22 cellular contexts compared by ENCODE assay signal in genomic region chr10:130579913-130580312, GRCh38.
"Had no signal": no experiment of that assay in that cellular context is flagged by ENCODE, and none has a peak within 500 bp of the region (broad histone marks: within the 10 kb centered on the region; RNA-seq: fewer than 3 reads in every experiment).

No MANE protein-coding gene starts in this region.

- H3K36me3 Mint-ChIP-seq: T-cell had no signal

- H3K4me2 ChIP-seq: SK-N-SH had no signal

- H3K36me3 ChIP-seq: MG63 had no signal

- ATAC-seq: Panc1, PC-3, T-cell had no signal

- H3K27ac ChIP-seq: RWPE1 had no signal

- H3K4me1 Mint-ChIP-seq: T-cell had no signal

- H3K4me3 Mint-ChIP-seq: T-cell had no signal

- DNase-seq: KBM-7, MG63, NCI-H1092, NCI-H1105 treated with DMSO at 0.1 percent for 48 hours, NCI-H1417 treated with DMSO at 0.1 percent for 48 hours, NCI-H187, NCI-H2029, NCI-H2081 treated with DMSO at 0.1 percent for 48 hours, NCI-H2171, NCI-H226, NCI-H446, NCI-H510A, NCI-H524 treated with DMSO at 0.1 percent for 48 hours, NCI-H69, NCI-H774, PC-3, SHP77, SK-N-SH, SW 1271, T-cell had no signal

- H3K4me3 ChIP-seq: MG63 had no signal

- H3K27me3 ChIP-seq: MG63 had no signal

- H3K9me3 ChIP-seq: MG63, SK-N-SH had no signal

- H3K27ac Mint-ChIP-seq: T-cell had no signal

- H3K9ac ChIP-seq: SK-N-SH had no signal
